Comparison of ENCODE assay signal across 1 cellular context in the genomic region with DNA sequence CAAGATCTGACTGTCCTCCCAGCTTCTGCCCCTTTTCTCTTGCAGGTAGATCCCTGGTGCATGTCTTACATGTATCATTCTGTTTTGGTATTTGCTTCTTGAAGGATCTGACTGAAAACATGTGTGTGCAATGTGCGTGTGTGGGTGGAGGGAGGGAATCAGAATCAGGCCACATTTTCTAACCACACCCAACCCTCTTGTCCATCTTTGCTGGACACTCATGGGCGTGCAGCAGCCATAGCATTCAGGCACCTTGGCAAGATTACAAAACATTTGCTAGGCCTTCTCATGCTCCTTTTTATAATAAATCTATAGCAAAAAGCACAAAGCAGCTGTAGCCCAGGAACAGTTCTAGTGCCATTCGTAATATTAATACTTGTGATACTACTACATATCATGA.
TF ChIP-seq lines count a peak whose summit lies in the region.

No MANE protein-coding gene starts in this region.

TF ChIP-seq in IMR-90, 13 proteins besides CTCF, POLR2A, EP300 and RAD21 (continued from another document):
- TF ChIP-seq, protein P1, sequence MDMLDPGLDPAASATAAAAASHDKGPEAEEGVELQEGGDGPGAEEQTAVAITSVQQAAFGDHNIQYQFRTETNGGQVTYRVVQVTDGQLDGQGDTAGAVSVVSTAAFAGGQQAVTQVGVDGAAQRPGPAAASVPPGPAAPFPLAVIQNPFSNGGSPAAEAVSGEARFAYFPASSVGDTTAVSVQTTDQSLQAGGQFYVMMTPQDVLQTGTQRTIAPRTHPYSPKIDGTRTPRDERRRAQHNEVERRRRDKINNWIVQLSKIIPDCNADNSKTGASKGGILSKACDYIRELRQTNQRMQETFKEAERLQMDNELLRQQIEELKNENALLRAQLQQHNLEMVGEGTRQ (IDR thresholded peaks at IDR 0.05; ENCODE audit: low read depth, low read length): no peak
